Comparison of ENCODE assay signal across 19 cellular contexts in the genomic region with DNA sequence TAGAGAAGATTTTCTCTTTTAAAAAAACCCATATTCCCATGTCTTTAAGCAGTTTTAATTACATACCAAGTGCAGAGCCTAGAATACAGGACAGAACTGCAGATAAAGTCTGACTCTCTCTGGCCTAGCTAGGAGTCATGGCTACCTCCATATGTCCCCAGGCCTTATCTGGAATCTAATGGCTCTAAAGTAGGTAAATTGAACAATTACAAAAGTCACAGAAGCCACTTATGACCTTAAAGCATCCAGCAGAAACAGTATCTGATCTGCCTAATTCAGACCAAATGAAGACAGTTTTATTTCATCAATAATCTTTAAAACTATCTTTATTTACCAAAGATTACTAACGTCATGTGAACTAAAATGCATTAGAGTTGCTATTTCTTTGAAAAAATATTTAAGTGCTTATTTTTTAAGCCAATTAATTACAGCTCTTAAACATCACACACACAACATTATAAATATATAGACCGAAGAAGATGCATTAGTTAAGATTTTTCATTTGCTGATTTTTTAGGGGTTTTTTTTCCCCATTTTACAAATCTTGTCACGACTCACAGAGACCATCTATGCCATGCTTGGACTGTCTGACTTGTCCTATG. TPM values are rescaled to one million over a fixed set of nuclear protein-coding genes. Genes with fewer than 3 reads are reported as not detected.
A peak's percentile ranks its signal among the peaks of the same experiment; 100 is the strongest.
DNase-seq lines count a peak whose midpoint lies in the region; ATAC-seq and TF ChIP-seq lines count a peak whose summit lies in the region.
"Had no signal": no experiment of that assay in that cellular context is flagged by ENCODE, and none has a peak within 500 bp of the region (broad histone marks: within the 10 kb centered on the region; RNA-seq: fewer than 3 reads in every experiment).

No MANE protein-coding gene starts in this region.

- peak overlapping the region; percentile 22; the same call in 1 of the 2 replicates for H3K9ac ChIP-seq in OCI-LY3 (ENCODE audit: low read length)

- H3K9me3 ChIP-seq in OCI-LY3 (ENCODE audit: insufficient read depth, low read length) (no peaks in the 10 kb centered on the region), upper lobe of left lung (no peaks in the 10 kb centered on the region)
- H3K9me3 ChIP-seq: Caco-2, HAP-1 had no signal

- peak overlapping the region; percentile 83 for H3K27ac ChIP-seq in OCI-LY3 (ENCODE audit: low read length)
- no peak overlapping the region for H3K27ac ChIP-seq in upper lobe of left lung
- H3K27ac ChIP-seq: C4-2B had no signal

- TF ChIP-seq CTCF in OCI-LY3 (IDR thresholded peaks at IDR 0.05; ENCODE audit: low read depth, low read length) (no peak), WTC11 (IDR thresholded peaks at IDR 0.05) (no peak), upper lobe of left lung (IDR thresholded peaks at IDR 0.05) (no peak)

- DNase-seq in SK-N-DZ (ENCODE audit: low spot score) (peak; percentile 86), WTC11 (ENCODE audit: low spot score) (no peak), NCI-H446 treated with DMSO at 0.1 percent for 48 hours (lab: John Stamatoyannopoulos, UW) (no peak), upper lobe of left lung (no peak), NCI-H526 treated with DMSO at 0.1 percent for 48 hours (lab: John Stamatoyannopoulos, UW) (no peak)
- no peak for DNase-seq in stimulated activated effector memory CD8-positive, alpha-beta T cell treated with anti-CD3 and anti-CD28 coated beads, Interleukin-12 subunit alpha, Interleukin-12 subunit beta, amount 100 ng/mL, for 72 hours (ENCODE audit: low spot score in 2 of 2)
- DNase-seq: ACHN; Caco-2; CD4-positive, alpha-beta T cell; DMS153; DMS79; GDM1 had no signal

- ATAC-seq in WTC11, result no peak
- ATAC-seq in stimulated activated effector memory CD8-positive, alpha-beta T cell treated with anti-CD3 and anti-CD28 coated beads, Interleukin-12 subunit alpha, Interleukin-12 subunit beta, amount 100 ng/mL, for 72 hours, result no peak
- ATAC-seq in upper lobe of left lung (ENCODE audit: low FRiP score in 2 of 2), result no peak

- no peaks in the 10 kb centered on the region for H3K27me3 Mint-ChIP-seq in WTC11 (ENCODE audit: low read depth)
- H3K27me3 Mint-ChIP-seq: CD4-positive, alpha-beta T cell had no signal

- peaks cover 56% of the 10 kb centered on the region for H3K36me3 Mint-ChIP-seq in WTC11
- peaks cover 97% of the 10 kb centered on the region for H3K36me3 Mint-ChIP-seq in stimulated activated effector memory CD8-positive, alpha-beta T cell treated with anti-CD3 and anti-CD28 coated beads, Interleukin-12 subunit alpha, Interleukin-12 subunit beta, amount 100 ng/mL, for 72 hours

- TF ChIP-seq POLR2A in upper lobe of left lung (IDR thresholded peaks at IDR 0.05), result no peak

- peak overlapping the region; percentile 26; the same call in 1 of the 2 replicates for H3K27ac Mint-ChIP-seq in WTC11
- H3K27ac Mint-ChIP-seq in stimulated activated effector memory CD8-positive, alpha-beta T cell treated with anti-CD3 and anti-CD28 coated beads, Interleukin-12 subunit alpha, Interleukin-12 subunit beta, amount 100 ng/mL, for 72 hours, result peak overlapping the region; percentile 10
- H3K27ac Mint-ChIP-seq: CD4-positive, alpha-beta T cell had no signal

- no peak for TF ChIP-seq EP300 in upper lobe of left lung (IDR thresholded peaks at IDR 0.05)

- no peaks in the 10 kb centered on the region for H4K20me1 ChIP-seq in OCI-LY3 (ENCODE audit: insufficient read depth, low read length)

- H3K4me2 ChIP-seq in OCI-LY3 (ENCODE audit: low read length), result peak overlapping the region; percentile 26

- peaks cover 4% of the 10 kb centered on the region; the same call in 1 of the 2 replicates for H3K9me3 Mint-ChIP-seq in WTC11
- H3K9me3 Mint-ChIP-seq in stimulated activated effector memory CD8-positive, alpha-beta T cell treated with anti-CD3 and anti-CD28 coated beads, Interleukin-12 subunit alpha, Interleukin-12 subunit beta, amount 100 ng/mL, for 72 hours, result no peaks in the 10 kb centered on the region
- H3K9me3 Mint-ChIP-seq: CD4-positive, alpha-beta T cell had no signal

- H3K4me1 ChIP-seq in OCI-LY3 (ENCODE audit: low read length) (peaks cover 28% of the 10 kb centered on the region), upper lobe of left lung (no peaks in the 10 kb centered on the region)
- H3K4me1 ChIP-seq: Caco-2 had no signal

- peaks cover 50% of the 10 kb centered on the region for H3K4me1 Mint-ChIP-seq in WTC11
- peaks cover 7% of the 10 kb centered on the region for H3K4me1 Mint-ChIP-seq in stimulated activated effector memory CD8-positive, alpha-beta T cell treated with anti-CD3 and anti-CD28 coated beads, Interleukin-12 subunit alpha, Interleukin-12 subunit beta, amount 100 ng/mL, for 72 hours

- H3K36me3 ChIP-seq in OCI-LY3 (replicated peaks; ENCODE audit: low read depth, low read length) (peaks cover 69% of the 10 kb centered on the region), upper lobe of left lung (peaks cover 6 to 41% (median 18%) of the 10 kb centered on the region in 4 donors)

- no peak overlapping the region for H3K4me3 Mint-ChIP-seq in WTC11
- H3K4me3 Mint-ChIP-seq in stimulated activated effector memory CD8-positive, alpha-beta T cell treated with anti-CD3 and anti-CD28 coated beads, Interleukin-12 subunit alpha, Interleukin-12 subunit beta, amount 100 ng/mL, for 72 hours, result no peak overlapping the region
- H3K4me3 Mint-ChIP-seq: CD4-positive, alpha-beta T cell had no signal

- H3K4me3 ChIP-seq in OCI-LY3 (ENCODE audit: low read length), result no peak overlapping the region
- H3K4me3 ChIP-seq in upper lobe of left lung, result no peak overlapping the region
- H3K4me3 ChIP-seq: HAP-1 had no signal

- CTCF ChIA-PET in WTC11 (lab: Charles Lee), result interaction anchor here (1.4 kb wide), 1 partner anchor 54 kb away, joined by 3 read pairs; no protein-coding TSS in a partner anchor

- H3K27me3 ChIP-seq in OCI-LY3 (ENCODE audit: low read depth, low read length) (no peaks in the 10 kb centered on the region), upper lobe of left lung (no peaks in the 10 kb centered on the region)

- POLR2A ChIA-PET in WTC11 (lab: Charles Lee), result no interaction called here

- 78 to 79% methylated on average over 3 of the region's 3 CpGs for WGBS in upper lobe of left lung, 2 donors

- no peak overlapping the region for H2AFZ ChIP-seq in OCI-LY3 (ENCODE audit: low read depth, low read length)

- peaks cover 37% of the 10 kb centered on the region for H3K79me2 ChIP-seq in OCI-LY3 (ENCODE audit: low read length)

TF ChIP-seq in WTC11, 78 proteins besides CTCF, POLR2A, EP300 and RAD21:
- TF ChIP-seq, protein P1, sequence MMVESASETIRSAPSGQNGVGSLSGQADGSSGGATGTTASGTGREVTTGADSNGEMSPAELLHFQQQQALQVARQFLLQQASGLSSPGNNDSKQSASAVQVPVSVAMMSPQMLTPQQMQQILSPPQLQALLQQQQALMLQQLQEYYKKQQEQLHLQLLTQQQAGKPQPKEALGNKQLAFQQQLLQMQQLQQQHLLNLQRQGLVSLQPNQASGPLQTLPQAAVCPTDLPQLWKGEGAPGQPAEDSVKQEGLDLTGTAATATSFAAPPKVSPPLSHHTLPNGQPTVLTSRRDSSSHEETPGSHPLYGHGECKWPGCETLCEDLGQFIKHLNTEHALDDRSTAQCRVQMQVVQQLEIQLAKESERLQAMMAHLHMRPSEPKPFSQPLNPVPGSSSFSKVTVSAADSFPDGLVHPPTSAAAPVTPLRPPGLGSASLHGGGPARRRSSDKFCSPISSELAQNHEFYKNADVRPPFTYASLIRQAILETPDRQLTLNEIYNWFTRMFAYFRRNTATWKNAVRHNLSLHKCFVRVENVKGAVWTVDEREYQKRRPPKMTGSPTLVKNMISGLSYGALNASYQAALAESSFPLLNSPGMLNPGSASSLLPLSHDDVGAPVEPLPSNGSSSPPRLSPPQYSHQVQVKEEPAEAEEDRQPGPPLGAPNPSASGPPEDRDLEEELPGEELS (CRISPR knock-in tag; IDR thresholded peaks at IDR 0.05), result no peak
- no peak for TF ChIP-seq SMAD3 (CRISPR knock-in tag; IDR thresholded peaks at IDR 0.05; ENCODE audit: borderline replicate concordance)

RNA-seq across cellular contexts. Expression of gene PMM2, which starts 28.7 kb away (rescaled TPM):
- 26.8 and 32.5 TPM in 2 replicates for polyA plus RNA-seq in SK-N-DZ (2014; cell fraction: cytosol; rRNA removed)
- polyA plus RNA-seq in SK-N-DZ (2014; cell fraction: nucleus; rRNA removed), result 20.8 and 35.5 TPM in 2 replicates
- total RNA-seq in WTC11 (2021) (43.5 to 53.8 TPM (median 46.1 TPM) in 3 replicates), upper lobe of left lung (10 to 100 TPM; 27.2 to 37.1 (median 29.8) TPM)

RNA-seq across cellular contexts. Expression of gene TMEM186, which starts 28.9 kb away (rescaled TPM):
- polyA plus RNA-seq in SK-N-DZ (2014; cell fraction: cytosol; rRNA removed), result 10.1 and 10.9 TPM in 2 replicates
- polyA plus RNA-seq in SK-N-DZ (2014; cell fraction: nucleus; rRNA removed), result 7.6 and 10.4 TPM in 2 replicates
- total RNA-seq in WTC11 (2021) (13.9 to 17.8 TPM (median 14.6 TPM) in 3 replicates), upper lobe of left lung (10 to 100 TPM in 1 of 6 donors, 1 to 10 TPM in 5; 4.2 to 10.7 (median 6.9) TPM)

RNA-seq across cellular contexts. Expression of gene CARHSP1, which starts 42.4 kb away (rescaled TPM):
- 257 and 292 TPM in 2 replicates for polyA plus RNA-seq in SK-N-DZ (2014; cell fraction: cytosol; rRNA removed)
- polyA plus RNA-seq in SK-N-DZ (2014; cell fraction: nucleus; rRNA removed), result 158 and 171 TPM in 2 replicates
- total RNA-seq in WTC11 (2021) (260 to 271 TPM (median 261 TPM) in 3 replicates), upper lobe of left lung (100 to 1,000 TPM in 1 of 6 donors, 10 to 100 TPM in 5; 33.5 to 102 (median 75.3) TPM)

RNA-seq across cellular contexts. Expression of gene LITAFD, which starts 55.8 kb away (rescaled TPM):
- polyA plus RNA-seq in SK-N-DZ (2014; cell fraction: cytosol; rRNA removed), result not detected in 2 replicates
- not detected in 2 replicates for polyA plus RNA-seq in SK-N-DZ (2014; cell fraction: nucleus; rRNA removed)
- total RNA-seq in WTC11 (2021), result not detected in 3 replicates
- not detected for total RNA-seq in upper lobe of left lung
- total RNA-seq: Caco-2, Daoy, H1, HT-29 had no signal
- polyA plus RNA-seq: BJ, H1 had no signal
